Comparison of ENCODE assay signal across 7 cellular contexts in the genomic region with DNA sequence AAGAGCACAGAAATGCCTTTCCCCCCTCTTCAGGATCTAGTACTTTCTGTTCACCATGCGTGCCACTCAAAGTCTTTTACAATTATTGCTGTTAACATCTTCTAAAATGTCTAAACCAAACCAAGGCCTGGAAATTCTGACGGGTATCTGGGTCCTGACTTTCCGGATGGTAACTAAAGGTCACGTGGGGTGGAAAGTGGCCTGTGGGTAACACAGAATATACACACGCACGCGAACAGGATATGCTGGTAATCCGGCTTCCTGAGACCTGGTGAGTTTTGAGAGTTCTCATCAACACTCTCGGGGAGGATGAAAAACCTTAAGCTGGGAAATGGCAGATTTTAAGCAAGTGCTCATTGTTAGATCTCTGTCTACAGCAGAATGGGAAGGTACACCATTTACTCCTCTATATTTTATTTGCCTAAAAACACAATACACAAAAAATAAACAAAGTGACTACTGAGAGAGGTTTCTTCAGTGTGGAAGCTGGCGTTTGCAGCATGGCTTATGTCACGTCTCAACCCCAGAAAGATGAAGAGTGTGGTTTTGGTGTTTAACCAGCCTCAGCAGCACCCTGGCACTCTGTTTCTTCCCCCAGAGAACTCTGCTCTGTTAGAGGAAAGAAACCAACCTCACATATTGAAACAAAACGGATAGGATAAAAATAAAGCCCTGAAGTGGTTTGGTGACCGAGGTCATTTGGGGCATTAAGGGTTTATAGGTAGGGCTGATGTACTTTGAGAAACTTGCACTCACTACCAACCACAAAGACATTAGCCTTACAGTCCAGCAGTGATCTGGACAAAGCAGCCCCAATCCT. TPM values are rescaled to one million over a fixed set of nuclear protein-coding genes. Genes with fewer than 3 reads are reported as not detected.
DNase-seq lines count a peak whose midpoint lies in the region; ATAC-seq and TF ChIP-seq lines count a peak whose summit lies in the region.

No MANE protein-coding gene starts in this region.

- TF ChIP-seq CTCF in HL-60 (IDR thresholded peaks at IDR 0.05; ENCODE audit: insufficient read depth, low read length) (no peak), nephron progenitor cell (IDR thresholded peaks at IDR 0.05) (no peak), GM23338 (conservative IDR thresholded peaks at IDR 0.05; ENCODE audit: low read depth in 2 of 2) (no peak)

- no peaks in the 10 kb centered on the region; the same call in 1 of the 2 replicates for H3K36me3 ChIP-seq in GM23338 (ENCODE audit: insufficient read depth)

- no peaks in the 10 kb centered on the region for H3K4me1 ChIP-seq in GM23338 (ENCODE audit: insufficient read depth)

- H3K36me3 Mint-ChIP-seq in nephron progenitor cell (ENCODE audit: low read depth) (peaks cover 45% of the 10 kb centered on the region), GM23338 (ENCODE audit: low read depth) (peaks cover 3% of the 10 kb centered on the region; the same call in 1 of the 3 replicates)

- peaks cover 9% of the 10 kb centered on the region for H4K20me1 ChIP-seq in GM23338 (replicated peaks; ENCODE audit: insufficient read depth)

- no peak overlapping the region for H3K4me3 Mint-ChIP-seq in nephron progenitor cell
- H3K4me3 Mint-ChIP-seq in GM23338 = no peak overlapping the region

- H2AFZ ChIP-seq in GM23338 = no peak overlapping the region

- H3K79me2 ChIP-seq in GM23338 (replicated peaks; ENCODE audit: insufficient read depth) = 0 out of 2 replicates have a peak, but pooled peaks cover 7% of the 10 kb centered on the region

- ATAC-seq in GM19467 (IDR thresholded peaks at IDR 0.05; ENCODE audit: unreplicated experiment) (peak; percentile 53), GM23338 (no peak)

- peak overlapping the region; percentile 79 for H3K27ac ChIP-seq in HL-60 (replicated peaks)
- H3K27ac ChIP-seq in GM23338 (ENCODE audit: low read depth) = no peak overlapping the region

- peak overlapping the region; percentile 12 for H3K27ac Mint-ChIP-seq in nephron progenitor cell
- no peak overlapping the region for H3K27ac Mint-ChIP-seq in GM23338

- H3F3A ChIP-seq in GM23338 (replicated peaks; ENCODE audit: low read depth) = no peaks in the 10 kb centered on the region

- H3K9me2 ChIP-seq in GM23338 (ENCODE audit: insufficient read depth) = no peaks in the 10 kb centered on the region

- no peaks in the 10 kb centered on the region for H3K4me1 Mint-ChIP-seq in nephron progenitor cell
- no peaks in the 10 kb centered on the region for H3K4me1 Mint-ChIP-seq in GM23338

- no peak overlapping the region for H3K4me2 ChIP-seq in GM23338

- DNase-seq in HL-60 (ENCODE audit: low read depth in 1 of 2, low spot score in 1 of 2) = peak; percentile 35 to 75
- peak; percentile 75 for DNase-seq in activated T-cell treated with anti-CD3 and anti-CD28 coated beads for 48 hours (ENCODE audit: low read depth)
- DNase-seq in nephron progenitor cell = no peak
- no peak for DNase-seq in pons (ENCODE audit: low spot score)
- no peak for DNase-seq in GM23338 (ENCODE audit: low spot score)
- no peak for DNase-seq in DMS114 treated with DMSO at 0.1 percent for 48 hours (lab: John Stamatoyannopoulos, UW; ENCODE audit: unreplicated experiment)

- no peaks in the 10 kb centered on the region for H3K9me3 Mint-ChIP-seq in nephron progenitor cell
- H3K9me3 Mint-ChIP-seq in GM23338 = no peaks in the 10 kb centered on the region

- H3K4me3 ChIP-seq in HL-60 (replicated peaks; ENCODE audit: insufficient read depth, low read length) (no peak overlapping the region), GM23338 (no peak overlapping the region)

- H3K27me3 Mint-ChIP-seq in nephron progenitor cell (ENCODE audit: low read depth, poor library complexity) (no peaks in the 10 kb centered on the region), GM23338 (ENCODE audit: insufficient read depth, low read depth, poor library complexity) (peaks cover 3% of the 10 kb centered on the region)

- H3K27me3 ChIP-seq in HL-60 (ENCODE audit: insufficient read depth, poor library complexity, severe bottlenecking) = no peaks in the 10 kb centered on the region
- H3K27me3 ChIP-seq in GM23338 (ENCODE audit: insufficient read depth) = no peaks in the 10 kb centered on the region

TF ChIP-seq in GM23338, 12 proteins besides CTCF, POLR2A, EP300 and RAD21:
- TF ChIP-seq CREB1 (CRISPR knock-in tag; IDR thresholded peaks at IDR 0.05; ENCODE audit: low read depth) = no peak
- TF ChIP-seq, protein P1, sequence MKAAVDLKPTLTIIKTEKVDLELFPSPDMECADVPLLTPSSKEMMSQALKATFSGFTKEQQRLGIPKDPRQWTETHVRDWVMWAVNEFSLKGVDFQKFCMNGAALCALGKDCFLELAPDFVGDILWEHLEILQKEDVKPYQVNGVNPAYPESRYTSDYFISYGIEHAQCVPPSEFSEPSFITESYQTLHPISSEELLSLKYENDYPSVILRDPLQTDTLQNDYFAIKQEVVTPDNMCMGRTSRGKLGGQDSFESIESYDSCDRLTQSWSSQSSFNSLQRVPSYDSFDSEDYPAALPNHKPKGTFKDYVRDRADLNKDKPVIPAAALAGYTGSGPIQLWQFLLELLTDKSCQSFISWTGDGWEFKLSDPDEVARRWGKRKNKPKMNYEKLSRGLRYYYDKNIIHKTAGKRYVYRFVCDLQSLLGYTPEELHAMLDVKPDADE (IDR thresholded peaks at IDR 0.05) = no peak

RNA-seq across cellular contexts. Expression of a gene that starts 37.3 kb away (rescaled TPM):
- total RNA-seq in GM23338 (2014; rRNA removed; shearing (Covaris generic)) = 25.8 and 43.1 TPM in 2 replicates
- 10.1 and 10.4 TPM in 2 replicates for polyA plus RNA-seq in GM23338 (2016; fragmentation: Nextera tagmentation; extraction: Ambion mirVana)

RNA-seq across cellular contexts. Expression of a gene that starts 37.5 kb away (rescaled TPM):
- 5.4 and 11.0 TPM in 2 replicates for total RNA-seq in GM23338 (2014; rRNA removed; shearing (Covaris generic))
- polyA plus RNA-seq in GM23338 (2016; fragmentation: Nextera tagmentation; extraction: Ambion mirVana) = 2.7 and 2.8 TPM in 2 replicates

Comparison
In these comparisons a context has a peak if more than half of its experiments do, and no peak if none do; other contexts are left out.
1. DNase-seq: peak in HL-60 (2 of 2) and activated T-cell treated with anti-CD3 and anti-CD28 coated beads for 48 hours (single experiment); none in nephron progenitor cell (single experiment), pons (single experiment), GM23338 (single experiment) and DMS114 treated with DMSO at 0.1 percent for 48 hours (single experiment).